Comparison of ENCODE assay signal across 8 cellular contexts in genomic region chrX:120559799-120560198, GRCh38. TPM values are rescaled to one million over a fixed set of nuclear protein-coding genes. Genes with fewer than 3 reads are reported as not detected.
DNase-seq lines count a peak whose midpoint lies in the region; ATAC-seq and TF ChIP-seq lines count a peak whose summit lies in the region.

No MANE protein-coding gene starts in this region.

- intact Hi-C loops in gastrocnemius medialis (cut with DNase I; ENCODE audit: low total_unique reads), result loop anchor here (5.0 to 10.0 kb wide), 3 partner anchors 72 to 1585 kb away; partner anchors contain the start of genes LONRF3 and ZBTB33

- in situ Hi-C loops in gastrocnemius medialis (cut with MboI; ENCODE audit: low sequenced_read_pairs in 4 of 4), result loop anchor here in 1 of 4 donors (5.0 kb wide), 1 partner anchor 53 kb away; no protein-coding TSS in a partner anchor

- DNase-seq in BE2C, result no peak
- DNase-seq in H7, result no peak
- no peak for DNase-seq in fibroblast of pulmonary artery (ENCODE audit: low read depth)
- no peak for DNase-seq in gastrocnemius medialis
- DNase-seq in omental fat pad (ENCODE audit: low spot score), result no peak

- TF ChIP-seq CTCF in BE2C (IDR thresholded peaks at IDR 0.05; ENCODE audit: low read depth, low read length) (no peak), fibroblast of pulmonary artery (IDR thresholded peaks at IDR 0.05; ENCODE audit: low read length, missing control alignments) (no peak), gastrocnemius medialis (IDR thresholded peaks at IDR 0.05 in 4 of 5, conservative IDR thresholded peaks at IDR 0.05 in 1 of 5) (no peak), omental fat pad (IDR thresholded peaks at IDR 0.05) (no peak)

- peaks cover 9% of the 10 kb centered on the region for H3K36me3 Mint-ChIP-seq in T-helper 1 cell treated with Interleukin-12 subunit alpha and Interleukin-12 subunit beta and Interleukin-4 antibody, amounts not matched to agents 30 μg/mL and 1 μg/mL, for 36 hours (ENCODE audit: low read depth)

- peak overlapping the region; percentile 99 for H3K27ac Mint-ChIP-seq in T-helper 1 cell treated with Interleukin-12 subunit alpha and Interleukin-12 subunit beta and Interleukin-4 antibody, amounts not matched to agents 30 μg/mL and 1 μg/mL, for 36 hours

- no peaks in the 10 kb centered on the region for H3K9me3 Mint-ChIP-seq in T-helper 1 cell treated with Interleukin-12 subunit alpha and Interleukin-12 subunit beta and Interleukin-4 antibody, amounts not matched to agents 30 μg/mL and 1 μg/mL, for 36 hours

- peaks cover 15% of the 10 kb centered on the region for H3K4me1 Mint-ChIP-seq in T-helper 1 cell treated with Interleukin-12 subunit alpha and Interleukin-12 subunit beta and Interleukin-4 antibody, amounts not matched to agents 30 μg/mL and 1 μg/mL, for 36 hours (ENCODE audit: low read depth)

- ATAC-seq in gastrocnemius medialis (no peak), omental fat pad (ENCODE audit: low FRiP score) (no peak), HG02870 (IDR thresholded peaks at IDR 0.05; ENCODE audit: unreplicated experiment) (no peak), HG03095 (IDR thresholded peaks at IDR 0.05; ENCODE audit: unreplicated experiment) (no peak)

- H3K9me3 ChIP-seq in BE2C (no peaks in the 10 kb centered on the region), gastrocnemius medialis (no peaks in the 10 kb centered on the region)

- H3K4me3 ChIP-seq in BE2C (ENCODE audit: low read depth, low read length) (peak overlapping the region; percentile 84), H7 (ENCODE audit: insufficient read depth, low read depth, low read length) (peak overlapping the region; percentile 65), fibroblast of pulmonary artery (replicated peaks; ENCODE audit: low read depth, low read length) (peak overlapping the region; percentile 83), gastrocnemius medialis (peak overlapping the region; percentile 72 to 86 (median 78))

- H3K36me3 ChIP-seq in BE2C, result no peaks in the 10 kb centered on the region
- no peaks in the 10 kb centered on the region; the same call in 1 of the 2 replicates for H3K36me3 ChIP-seq in H7 (replicated peaks; ENCODE audit: control insufficient read depth, insufficient read depth, low read length)
- no peaks in the 10 kb centered on the region for H3K36me3 ChIP-seq in gastrocnemius medialis

- H3K27ac ChIP-seq in gastrocnemius medialis, result peak overlapping the region; percentile 97 to 100 (median 98)

- H3K27me3 Mint-ChIP-seq in T-helper 1 cell treated with Interleukin-12 subunit alpha and Interleukin-12 subunit beta and Interleukin-4 antibody, amounts not matched to agents 30 μg/mL and 1 μg/mL, for 36 hours (ENCODE audit: low read depth), result no peaks in the 10 kb centered on the region

- H3K4me1 ChIP-seq in BE2C (no peaks in the 10 kb centered on the region), gastrocnemius medialis (peaks cover 23 to 24% of the 10 kb centered on the region in 2 donors)

- H3K27me3 ChIP-seq in BE2C, result no peaks in the 10 kb centered on the region
- no peaks in the 10 kb centered on the region for H3K27me3 ChIP-seq in H7 (ENCODE audit: control insufficient read depth, insufficient read depth, low read length)
- H3K27me3 ChIP-seq in gastrocnemius medialis, result no peaks in the 10 kb centered on the region

- H3K4me3 Mint-ChIP-seq in T-helper 1 cell treated with Interleukin-12 subunit alpha and Interleukin-12 subunit beta and Interleukin-4 antibody, amounts not matched to agents 30 μg/mL and 1 μg/mL, for 36 hours, result peak overlapping the region; percentile 100

- no peak for TF ChIP-seq POLR2A in gastrocnemius medialis (IDR thresholded peaks at IDR 0.05)

RNA-seq across cellular contexts. Expression of gene CUL4B, which starts 1.0 kb away (rescaled TPM):
- polyA plus RNA-seq in BE2C (2012; ENCODE audit: insufficient read depth, insufficient read length, low read depth), result 8.9 TPM
- 18.4 and 28.0 TPM in 2 replicates for total RNA-seq in H7 (2014; rRNA removed; shearing (Covaris generic))
- 10 to 100 TPM; 10.1 to 14.6 (median 11.9) TPM for total RNA-seq in gastrocnemius medialis
- 10 to 100 TPM; 27.3 to 55.5 (median 30.3) TPM for total RNA-seq in omental fat pad

RNA-seq across cellular contexts. Expression of gene MCTS1, which starts 44.1 kb away (rescaled TPM):
- polyA plus RNA-seq in BE2C (2012; ENCODE audit: insufficient read depth, insufficient read length, low read depth), result 56.6 TPM
- total RNA-seq in H7 (2014; rRNA removed; shearing (Covaris generic)), result 33.6 and 35.4 TPM in 2 replicates
- total RNA-seq in gastrocnemius medialis (10 to 100 TPM; 15.9 to 32.4 (median 26.0) TPM), omental fat pad (10 to 100 TPM; 17.9 to 26.8 (median 21.3) TPM)
